ENCODE assay signal across 8 cellular contexts in genomic region chr4:98658287-98659105, GRCh38. TPM values are rescaled to one million over a fixed set of nuclear protein-coding genes. Genes with fewer than 3 reads are reported as not detected.
DNase-seq lines count a peak whose midpoint lies in the region; ATAC-seq and TF ChIP-seq lines count a peak whose summit lies in the region.

Gene TSPAN5, minus strand, starts transcription at chr4:98658611.

- in situ Hi-C loops in transverse colon (cut with MboI; ENCODE audit: low pct_ligation_motif_present in 1 of 4, low pct_unique_long_range_greater_than_20kb in 1 of 4, low sequenced_read_pairs in 3 of 4), result no loop called here

- peak within 1 kb of the TSS; percentile 71 for H3K9ac ChIP-seq in Loucy (ENCODE audit: low read depth, low read length, poor library complexity, severe bottlenecking)

- peak within 1 kb of the TSS in 3 of 5 donors; percentile 4 to 47 (median 34) for H3K27ac ChIP-seq in adrenal gland
- peak within 1 kb of the TSS in 9 of 12 donors; percentile 56 to 80 (median 76) for H3K27ac ChIP-seq in heart left ventricle
- peak within 1 kb of the TSS; percentile 71 to 84 (median 78) for H3K27ac ChIP-seq in transverse colon

- intact Hi-C loops in adrenal gland (cut with DNase I), result no loop called here
- intact Hi-C loops in heart left ventricle (cut with DNase I), result loop anchor here in 1 of 10 donors (10.0 kb wide), 2 partner anchors 194 to 336 kb away; partner anchors contain the start of gene METAP1
- intact Hi-C loops in posterior cingulate gyrus (cut with DNase I), result loop anchor here (2.0 to 5.0 kb wide), 5 partner anchors 91 to 396 kb away; partner anchors contain the start of genes EIF4E, METAP1 and RAP1GDS1
- intact Hi-C loops in transverse colon (cut with DNase I; ENCODE audit: low total_unique reads), result loop anchor here (10.0 kb wide), 1 partner anchor 174 kb away; no protein-coding TSS in a partner anchor

- peak within 1 kb of the TSS; percentile 98 for H3K4me3 Mint-ChIP-seq in T-helper 1 cell treated with Interleukin-12 subunit alpha and Interleukin-12 subunit beta and Interleukin-4 antibody, amounts not matched to agents 30 μg/mL and 1 μg/mL, for 36 hours

- H3K4me1 Mint-ChIP-seq in T-helper 1 cell treated with Interleukin-12 subunit alpha and Interleukin-12 subunit beta and Interleukin-4 antibody, amounts not matched to agents 30 μg/mL and 1 μg/mL, for 36 hours (ENCODE audit: low read depth), result peaks cover 70% of the 10 kb centered on the region

- peaks cover 15% of the 10 kb centered on the region for H3K36me3 Mint-ChIP-seq in T-helper 1 cell treated with Interleukin-12 subunit alpha and Interleukin-12 subunit beta and Interleukin-4 antibody, amounts not matched to agents 30 μg/mL and 1 μg/mL, for 36 hours (ENCODE audit: low read depth)

- no peak for TF ChIP-seq EP300 in transverse colon (IDR thresholded peaks at IDR 0.05; ENCODE audit: low read depth)

- DNase-seq in GDM1 (lab: John Stamatoyannopoulos, UW), result peak; percentile 85
- DNase-seq in H7, result peak; percentile 93
- peak; percentile 49 to 79 (median 63) for DNase-seq in adrenal gland
- DNase-seq in heart left ventricle, result peak; percentile 78 to 90 (median 86)
- peak; percentile 70 to 97 (median 81) for DNase-seq in posterior cingulate gyrus
- peak; percentile 82 for DNase-seq in transverse colon

- no peaks in the 10 kb centered on the region for H3K27me3 Mint-ChIP-seq in T-helper 1 cell treated with Interleukin-12 subunit alpha and Interleukin-12 subunit beta and Interleukin-4 antibody, amounts not matched to agents 30 μg/mL and 1 μg/mL, for 36 hours (ENCODE audit: low read depth)

- H3K4me2 ChIP-seq in Loucy (ENCODE audit: low read depth, low read length, poor library complexity, severe bottlenecking), result peak within 1 kb of the TSS; percentile 77

- H3K27me3 ChIP-seq in H7 (ENCODE audit: control insufficient read depth, insufficient read depth, low read length) (peaks cover 28% of the 10 kb centered on the region), Loucy (ENCODE audit: insufficient read depth, low read length, poor library complexity, severe bottlenecking) (no peaks in the 10 kb centered on the region), adrenal gland (peaks cover 15% of the 10 kb centered on the region), heart left ventricle (peaks cover 0 to 14% (median 0%) of the 10 kb centered on the region in 9 donors), transverse colon (no peaks in the 10 kb centered on the region)

- H3K36me3 ChIP-seq in H7 (replicated peaks; ENCODE audit: control insufficient read depth, insufficient read depth, low read length) (no peaks in the 10 kb centered on the region), Loucy (ENCODE audit: insufficient read depth, low read length) (no peaks in the 10 kb centered on the region), adrenal gland (replicated peaks in 1 of 2) (no peaks in the 10 kb centered on the region), heart left ventricle (no peaks in the 10 kb centered on the region), transverse colon (no peaks in the 10 kb centered on the region)

- peak within 1 kb of the TSS; percentile 90 for H3K27ac Mint-ChIP-seq in T-helper 1 cell treated with Interleukin-12 subunit alpha and Interleukin-12 subunit beta and Interleukin-4 antibody, amounts not matched to agents 30 μg/mL and 1 μg/mL, for 36 hours

- TF ChIP-seq CTCF in Loucy (conservative IDR thresholded peaks at IDR 0.05; ENCODE audit: low read length), result no peak; the same call in 1 of the 2 replicates
- no peak for TF ChIP-seq CTCF in adrenal gland (IDR thresholded peaks at IDR 0.05)
- no peak for TF ChIP-seq CTCF in heart left ventricle (IDR thresholded peaks at IDR 0.05)
- no peak for TF ChIP-seq CTCF in transverse colon (IDR thresholded peaks at IDR 0.05)

- H3K9me3 ChIP-seq in Loucy (ENCODE audit: insufficient read depth, low read depth, low read length) (no peaks in the 10 kb centered on the region), adrenal gland (replicated peaks in 1 of 3) (no peaks in the 10 kb centered on the region), heart left ventricle (no peaks in the 10 kb centered on the region), transverse colon (no peaks in the 10 kb centered on the region)

- no peaks in the 10 kb centered on the region for H3K9me2 ChIP-seq in Loucy (replicated peaks; ENCODE audit: low read depth, low read length)

- TF ChIP-seq POLR2A in adrenal gland (IDR thresholded peaks at IDR 0.05), result peak in 1 of 2 donors; percentile 29
- TF ChIP-seq POLR2A in heart left ventricle (IDR thresholded peaks at IDR 0.05), result no peak
- no peak for TF ChIP-seq POLR2A in transverse colon (IDR thresholded peaks at IDR 0.05)

- peaks cover 44% of the 10 kb centered on the region for H3K79me2 ChIP-seq in Loucy (ENCODE audit: insufficient read depth, low read length)

- ATAC-seq in heart left ventricle, result peak; percentile 87 to 97 (median 92)

- 0 to 2% (median 1%) methylated on average over 2 to 113 of the region's 113 CpGs for WGBS in adrenal gland, 4 donors
- WGBS in heart left ventricle, 4 donors, result 0% methylated on average over 69 to 113 of the region's 113 CpGs
- 0 to 1% methylated on average over 2 to 76 of the region's 113 CpGs for WGBS in transverse colon (ENCODE audit: low coverage in 1 of 2), 2 donors

- peaks cover 15% of the 10 kb centered on the region for H4K20me1 ChIP-seq in Loucy (ENCODE audit: insufficient read depth, low read length, poor library complexity, severe bottlenecking)

- peak within 1 kb of the TSS; percentile 85 for H2AFZ ChIP-seq in Loucy (ENCODE audit: low read length)

- H3K4me3 ChIP-seq in H7 (ENCODE audit: insufficient read depth, low read depth, low read length), result peak within 1 kb of the TSS; percentile 74
- peak within 1 kb of the TSS; percentile 80 for H3K4me3 ChIP-seq in Loucy (ENCODE audit: low read length, poor library complexity, severe bottlenecking)
- peak within 1 kb of the TSS; percentile 18 to 74 (median 40) for H3K4me3 ChIP-seq in adrenal gland
- peak within 1 kb of the TSS; percentile 58 to 98 (median 70) for H3K4me3 ChIP-seq in heart left ventricle
- peak within 1 kb of the TSS; percentile 51 to 84 (median 70) for H3K4me3 ChIP-seq in transverse colon

- H3K4me1 ChIP-seq in Loucy (ENCODE audit: insufficient read depth, low read length, poor library complexity, severe bottlenecking), result peaks cover 63% of the 10 kb centered on the region
- peaks cover 5 to 22% of the 10 kb centered on the region in 2 donors for H3K4me1 ChIP-seq in adrenal gland (replicated peaks in 1 of 2)
- H3K4me1 ChIP-seq in heart left ventricle, result peaks cover 0 to 46% (median 13%) of the 10 kb centered on the region in 12 donors
- H3K4me1 ChIP-seq in transverse colon, result peaks cover 4 to 31% (median 14%) of the 10 kb centered on the region in 4 donors

- no peaks in the 10 kb centered on the region for H3F3A ChIP-seq in Loucy (ENCODE audit: low read depth)

- no peaks in the 10 kb centered on the region for H3K9me3 Mint-ChIP-seq in T-helper 1 cell treated with Interleukin-12 subunit alpha and Interleukin-12 subunit beta and Interleukin-4 antibody, amounts not matched to agents 30 μg/mL and 1 μg/mL, for 36 hours

RNA-seq across cellular contexts. Expression of gene TSPAN5, which starts in this region (rescaled TPM):
- total RNA-seq in H7 (2014; rRNA removed; shearing (Covaris generic)), result 4.3 and 6.6 TPM in 2 replicates
- total RNA-seq in adrenal gland, result 1 to 10 TPM; 1.9 to 3.9 (median 2.7) TPM
- 1 to 10 TPM; 1.4 to 1.8 (median 1.5) TPM for polyA plus RNA-seq in adrenal gland
- total RNA-seq in heart left ventricle, result 10 to 100 TPM in 1 of 9 donors, 1 to 10 TPM in 8; 1.6 to 10.2 (median 5.6) TPM
- polyA plus RNA-seq in heart left ventricle, result 1 to 10 TPM; 1.0 to 6.1 TPM
- total RNA-seq in transverse colon, result 1 to 10 TPM; 1.1 to 9.6 (median 4.4) TPM

Comparison
In these comparisons a context has a peak if more than half of its experiments do, and no peak if none do; other contexts are left out.
1. Peak in every context shown above with its lines: DNase-seq, ATAC-seq, H3K4me3 ChIP-seq and H3K27ac ChIP-seq.
2. intact Hi-C loops: an anchor here in posterior cingulate gyrus (2.0 to 5.0 kb wide) and transverse colon (10.0 kb wide); none called in adrenal gland.